ENCODE assay signal across 19 cellular contexts in the genomic region with DNA sequence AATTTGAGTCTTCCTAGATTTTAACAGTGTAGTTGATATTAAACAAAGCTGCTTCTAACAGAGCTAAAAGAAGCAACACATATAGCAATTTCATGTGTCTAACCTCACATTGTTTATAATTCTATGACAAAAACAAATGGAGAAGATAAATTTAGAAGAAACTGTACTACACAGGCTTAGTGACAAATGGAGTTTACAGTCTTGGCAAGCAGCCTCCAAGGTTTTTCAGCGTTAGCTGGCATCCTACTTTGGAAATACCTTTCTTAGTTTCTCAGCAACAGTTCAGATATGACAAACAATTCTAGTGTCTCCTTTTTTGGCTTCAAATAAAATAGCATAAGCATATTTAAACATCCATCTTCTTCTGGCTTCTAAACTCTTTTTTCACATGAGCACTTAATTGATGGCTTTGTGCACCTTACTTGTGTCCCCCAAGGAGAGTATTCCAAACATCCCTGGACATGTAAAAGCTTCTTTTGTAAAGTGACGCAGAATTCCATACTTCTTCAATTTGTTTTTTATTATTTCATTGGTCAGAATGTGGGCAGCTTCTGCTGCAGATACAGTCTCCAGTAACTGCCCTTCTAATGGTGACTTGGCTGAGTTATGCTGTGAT.
DNase-seq lines count a peak whose midpoint lies in the region; TF ChIP-seq lines count a peak whose summit lies in the region.
"Had no signal": no experiment of that assay in that cellular context is flagged by ENCODE, and none has a peak within 500 bp of the region (broad histone marks: within the 10 kb centered on the region; RNA-seq: fewer than 3 reads in every experiment).

No MANE protein-coding gene starts in this region.

- no peak overlapping the region for H3K9ac ChIP-seq in rectal smooth muscle tissue (ENCODE audit: low read length)

- TF ChIP-seq CTCF in AG10803 (conservative IDR thresholded peaks at IDR 0.05; ENCODE audit: low read length): no peak
- no peak for TF ChIP-seq CTCF in fibroblast of mammary gland (conservative IDR thresholded peaks at IDR 0.05; ENCODE audit: control insufficient read depth, insufficient read depth, low read depth, low read length)

- no peaks in the 10 kb centered on the region for H3K36me3 ChIP-seq in rectal smooth muscle tissue (ENCODE audit: control insufficient read depth, insufficient read depth, low read length)
- no peaks in the 10 kb centered on the region for H3K36me3 ChIP-seq in effector memory CD4-positive, alpha-beta T cell (ENCODE audit: control insufficient read depth, insufficient read depth, low read length)

- H3K27me3 ChIP-seq in rectal smooth muscle tissue (ENCODE audit: control insufficient read depth, insufficient read depth, low read length): no peaks in the 10 kb centered on the region
- no peaks in the 10 kb centered on the region for H3K27me3 ChIP-seq in effector memory CD4-positive, alpha-beta T cell (replicated peaks; ENCODE audit: control insufficient read depth, insufficient read depth, low read length, poor library complexity, severe bottlenecking)

- H3K27ac ChIP-seq in rectal smooth muscle tissue (ENCODE audit: low read depth, low read length): peak overlapping the region; percentile 69
- no peak overlapping the region for H3K27ac ChIP-seq in effector memory CD4-positive, alpha-beta T cell (ENCODE audit: insufficient read depth, low read length, poor library complexity, severe bottlenecking)

- H3K4me3 ChIP-seq in AG10803 (ENCODE audit: low read length) (no peak overlapping the region), fibroblast of mammary gland (ENCODE audit: control insufficient read depth, low read depth, low read length) (no peak overlapping the region), rectal smooth muscle tissue (ENCODE audit: low read length) (no peak overlapping the region)
- H3K4me3 ChIP-seq in effector memory CD4-positive, alpha-beta T cell (ENCODE audit: insufficient read depth, low read depth, low read length, poor library complexity, severe bottlenecking): no peak overlapping the region
- H3K4me3 ChIP-seq: K562 had no signal

- DNase-seq in AG10803 (ENCODE audit: low read depth) (peak; percentile 29), M059J (ENCODE audit: low read depth) (peak; percentile 65), fibroblast of mammary gland (ENCODE audit: low read depth) (peak; percentile 7), COLO668 (lab: John Stamatoyannopoulos, UW; ENCODE audit: unreplicated experiment) (no peak), ACHN (no peak), UCSD-AML1 (lab: John Stamatoyannopoulos, UW; ENCODE audit: unreplicated experiment) (no peak)
- DNase-seq in effector memory CD4-positive, alpha-beta T cell: no peak
- DNase-seq: activated CD4-positive, alpha-beta T cell treated with anti-CD3 and anti-CD28 coated beads for 48 hours; activated CD8-positive, alpha-beta memory T cell treated with anti-CD3 and anti-CD28 coated beads, Interleukin-2, amount 50 U/mL, for 48 hours; activated naive CD4-positive, alpha-beta T cell treated with anti-CD3 and anti-CD28 coated beads, Interleukin-2, amount 10 ng/mL, durations not matched to agents 7 days and 5 days; caudate nucleus; DMS 273 treated with DMSO at 0.1 percent for 48 hours; effector memory CD8-positive, alpha-beta T cell; NCI-H1105; NCI-H2171; NK-92 treated with Interleukin-12 subunit alpha and Interleukin-12 subunit beta, amount 100 ng/mL, for 24 hours; small intestine had no signal

- in situ Hi-C loops in ACHN (cut with HindIII; ENCODE audit: low pct_ligation_motif_present, low pct_unique_long_range_greater_than_20kb, low sequenced_read_pairs): no loop called here

- peaks cover 12% of the 10 kb centered on the region for H3K4me1 ChIP-seq in rectal smooth muscle tissue (ENCODE audit: control insufficient read depth, insufficient read depth, low read length)
- no peaks in the 10 kb centered on the region for H3K4me1 ChIP-seq in effector memory CD4-positive, alpha-beta T cell (ENCODE audit: control insufficient read depth, insufficient read depth, low read length, poor library complexity, severe bottlenecking)

- H3K9me3 ChIP-seq in effector memory CD4-positive, alpha-beta T cell (ENCODE audit: control insufficient read depth, low read length): no peaks in the 10 kb centered on the region

Comparison
In these comparisons a context has a peak if more than half of its experiments do, and no peak if none do; other contexts are left out.
1. DNase-seq: peak in AG10803 (single experiment), M059J (single experiment) and fibroblast of mammary gland (single experiment); none in COLO668 (single experiment), ACHN (single experiment), effector memory CD4-positive, alpha-beta T cell (0 of 3) and UCSD-AML1 (single experiment).